ENCODE assay signal across 11 cellular contexts in genomic region chr7:104951546-104951945, GRCh38.
DNase-seq lines count a peak whose midpoint lies in the region; ATAC-seq and TF ChIP-seq lines count a peak whose summit lies in the region.
"Had no signal": no experiment of that assay in that cellular context is flagged by ENCODE, and none has a peak within 500 bp of the region (broad histone marks: within the 10 kb centered on the region; RNA-seq: fewer than 3 reads in every experiment).

No MANE protein-coding gene starts in this region.

- ATAC-seq in stimulated activated naive B cell treated with anti-CD40 and anti-IgM and Interleukin-4, amounts not matched to agents 10 μg/mL and 1 μg/mL and 100 μg/mL, for 72 hours (replicated peaks), result peak; percentile 41 to 53
- ATAC-seq in HG02588 (IDR thresholded peaks at IDR 0.05; ENCODE audit: unreplicated experiment), result no peak

- intact Hi-C loops in activated T-helper 2 cell treated with anti-CD3 and anti-CD28 coated beads, Interferon-gamma antibody, Interleukin-2, Interleukin-4, amounts not matched to agents 10 μg/mL and 5 μg/mL and 100 μg/mL, durations not matched to agents 14 hours and 24 hours and 36 hours (cut with micrococcal nuclease), result no loop called here
- intact Hi-C loops in left ventricle myocardium inferior (cut with micrococcal nuclease), result no loop called here

- no peak overlapping the region for H3K4me3 ChIP-seq in left ventricle myocardium inferior

- H3K4me1 Mint-ChIP-seq in activated T-helper 2 cell treated with anti-CD3 and anti-CD28 coated beads, Interferon-gamma antibody, Interleukin-2, Interleukin-4, amounts not matched to agents 10 μg/mL and 5 μg/mL and 100 μg/mL, durations not matched to agents 14 hours and 24 hours and 36 hours (ENCODE audit: low read depth), result peaks cover 64% of the 10 kb centered on the region
- peaks cover 38 to 69% of the 10 kb centered on the region in 2 donors for H3K4me1 Mint-ChIP-seq in stimulated activated naive B cell treated with anti-CD40 and anti-IgM and Interleukin-4, amounts not matched to agents 10 μg/mL and 1 μg/mL and 100 μg/mL, for 72 hours
- peaks cover 6% of the 10 kb centered on the region for H3K4me1 Mint-ChIP-seq in mesothelial cell of epicardium

- no peaks in the 10 kb centered on the region for H3K36me3 ChIP-seq in left ventricle myocardium inferior

- H3K9me3 Mint-ChIP-seq in activated T-helper 2 cell treated with anti-CD3 and anti-CD28 coated beads, Interferon-gamma antibody, Interleukin-2, Interleukin-4, amounts not matched to agents 10 μg/mL and 5 μg/mL and 100 μg/mL, durations not matched to agents 14 hours and 24 hours and 36 hours, result no peaks in the 10 kb centered on the region
- H3K9me3 Mint-ChIP-seq in stimulated activated naive B cell treated with anti-CD40 and anti-IgM and Interleukin-4, amounts not matched to agents 10 μg/mL and 1 μg/mL and 100 μg/mL, for 72 hours, result no peaks in the 10 kb centered on the region
- H3K9me3 Mint-ChIP-seq in mesothelial cell of epicardium, result no peaks in the 10 kb centered on the region

- no peaks in the 10 kb centered on the region for H3K9me3 ChIP-seq in left ventricle myocardium inferior (replicated peaks)

- peak; percentile 37 for DNase-seq in ELR (ENCODE audit: low read depth)
- no peak for DNase-seq in activated T-helper 2 cell treated with anti-CD3 and anti-CD28 coated beads, Interferon-gamma antibody, Interleukin-2, Interleukin-4, amounts not matched to agents 10 μg/mL and 5 μg/mL and 100 μg/mL, durations not matched to agents 14 hours and 24 hours and 36 hours (ENCODE audit: low spot score)
- DNase-seq in left ventricle myocardium inferior, result no peak
- DNase-seq in stimulated activated naive B cell treated with anti-CD40 and anti-IgM and Interleukin-4, amounts not matched to agents 10 μg/mL and 1 μg/mL and 100 μg/mL, for 72 hours, result no peak
- DNase-seq in mesothelial cell of epicardium (ENCODE audit: low spot score in 2 of 2, unreplicated experiment in 2 of 2), result no peak
- no peak for DNase-seq in stimulated activated CD4-positive, alpha-beta T cell treated with anti-CD3 and anti-CD28 coated beads, Interleukin-15, amount 100 ng/mL, for 24 hours
- no peak for DNase-seq in activated CD4-positive, alpha-beta T cell treated with anti-CD3 and anti-CD28 coated beads, Interleukin-2, amount 50 U/mL, for 4 hours
- DNase-seq: activated T-cell treated with anti-CD3 and anti-CD28 coated beads, Interleukin-2, amount 50 U/mL, for 48 hours; H7; mammary epithelial cell had no signal

- peak overlapping the region; percentile 73 for H3K27ac ChIP-seq in left ventricle myocardium inferior (replicated peaks)

- peaks cover under 1% of the 10 kb centered on the region for H3K4me1 ChIP-seq in left ventricle myocardium inferior

- no peaks in the 10 kb centered on the region for H3K27me3 ChIP-seq in left ventricle myocardium inferior (ENCODE audit: low read depth)

- peak overlapping the region; percentile 61 for H3K27ac Mint-ChIP-seq in activated T-helper 2 cell treated with anti-CD3 and anti-CD28 coated beads, Interferon-gamma antibody, Interleukin-2, Interleukin-4, amounts not matched to agents 10 μg/mL and 5 μg/mL and 100 μg/mL, durations not matched to agents 14 hours and 24 hours and 36 hours
- H3K27ac Mint-ChIP-seq in stimulated activated naive B cell treated with anti-CD40 and anti-IgM and Interleukin-4, amounts not matched to agents 10 μg/mL and 1 μg/mL and 100 μg/mL, for 72 hours, result peak overlapping the region; percentile 88
- no peak overlapping the region for H3K27ac Mint-ChIP-seq in mesothelial cell of epicardium

- no peaks in the 10 kb centered on the region for H3K27me3 Mint-ChIP-seq in activated T-helper 2 cell treated with anti-CD3 and anti-CD28 coated beads, Interferon-gamma antibody, Interleukin-2, Interleukin-4, amounts not matched to agents 10 μg/mL and 5 μg/mL and 100 μg/mL, durations not matched to agents 14 hours and 24 hours and 36 hours (ENCODE audit: low read depth)
- no peaks in the 10 kb centered on the region for H3K27me3 Mint-ChIP-seq in stimulated activated naive B cell treated with anti-CD40 and anti-IgM and Interleukin-4, amounts not matched to agents 10 μg/mL and 1 μg/mL and 100 μg/mL, for 72 hours
- H3K27me3 Mint-ChIP-seq in mesothelial cell of epicardium (ENCODE audit: low read depth), result no peaks in the 10 kb centered on the region

- H3K4me3 Mint-ChIP-seq in activated T-helper 2 cell treated with anti-CD3 and anti-CD28 coated beads, Interferon-gamma antibody, Interleukin-2, Interleukin-4, amounts not matched to agents 10 μg/mL and 5 μg/mL and 100 μg/mL, durations not matched to agents 14 hours and 24 hours and 36 hours (ENCODE audit: low read depth), result peak overlapping the region; percentile 19
- H3K4me3 Mint-ChIP-seq in stimulated activated naive B cell treated with anti-CD40 and anti-IgM and Interleukin-4, amounts not matched to agents 10 μg/mL and 1 μg/mL and 100 μg/mL, for 72 hours, result peak overlapping the region in 1 of 2 donors; percentile 20
- no peak overlapping the region for H3K4me3 Mint-ChIP-seq in mesothelial cell of epicardium

- H3K36me3 Mint-ChIP-seq in activated T-helper 2 cell treated with anti-CD3 and anti-CD28 coated beads, Interferon-gamma antibody, Interleukin-2, Interleukin-4, amounts not matched to agents 10 μg/mL and 5 μg/mL and 100 μg/mL, durations not matched to agents 14 hours and 24 hours and 36 hours (ENCODE audit: low read depth), result peaks cover 72% of the 10 kb centered on the region
- H3K36me3 Mint-ChIP-seq in stimulated activated naive B cell treated with anti-CD40 and anti-IgM and Interleukin-4, amounts not matched to agents 10 μg/mL and 1 μg/mL and 100 μg/mL, for 72 hours, result peaks cover 5 to 26% of the 10 kb centered on the region in 2 donors
- H3K36me3 Mint-ChIP-seq in mesothelial cell of epicardium, result no peaks in the 10 kb centered on the region

- TF ChIP-seq CTCF in left ventricle myocardium inferior (IDR thresholded peaks at IDR 0.05; ENCODE audit: borderline replicate concordance) (no peak), mesothelial cell of epicardium (IDR thresholded peaks at IDR 0.05; ENCODE audit: unreplicated experiment) (no peak)
